Comparison of ENCODE assay signal across 17 cellular contexts in genomic region chr1:164101802-164102201, GRCh38.
DNase-seq lines count a peak whose midpoint lies in the region; ATAC-seq and TF ChIP-seq lines count a peak whose summit lies in the region.
"Had no signal": no experiment of that assay in that cellular context is flagged by ENCODE, and none has a peak within 500 bp of the region (broad histone marks: within the 10 kb centered on the region; RNA-seq: fewer than 3 reads in every experiment).

No MANE protein-coding gene starts in this region.

- H3K23ac ChIP-seq in mesenchymal stem cell (ENCODE audit: low read length in 2 of 2): no peak overlapping the region

- no peak for TF ChIP-seq POLR2A in esophagus muscularis mucosa (IDR thresholded peaks at IDR 0.05; ENCODE audit: low read depth)

- H3K9me3 ChIP-seq in esophagus muscularis mucosa (peaks cover 0 to 5% (median 2%) of the 10 kb centered on the region in 4 donors), mesenchymal stem cell (ENCODE audit: control insufficient read depth, low read length) (no peaks in the 10 kb centered on the region), aorta (ENCODE audit: control insufficient read depth, low read length) (peaks cover 2% of the 10 kb centered on the region)
- no peaks in the 10 kb centered on the region for H3K9me3 ChIP-seq in CD8-positive, alpha-beta T cell (ENCODE audit: low read length)
- H3K9me3 ChIP-seq: Caco-2 had no signal

- no peaks in the 10 kb centered on the region for H3K36me3 Mint-ChIP-seq in CD8-positive, alpha-beta T cell
- H3K36me3 Mint-ChIP-seq: CD4-positive, alpha-beta memory T cell had no signal

- H3K4me1 Mint-ChIP-seq in CD8-positive, alpha-beta T cell (ENCODE audit: low read depth): no peaks in the 10 kb centered on the region
- H3K4me1 Mint-ChIP-seq: CD4-positive, alpha-beta memory T cell; H9 had no signal

- H3K27ac Mint-ChIP-seq in CD8-positive, alpha-beta T cell: no peak overlapping the region
- H3K27ac Mint-ChIP-seq: CD4-positive, alpha-beta memory T cell; H9 had no signal

- peak overlapping the region; percentile 11 for H4K91ac ChIP-seq in mesenchymal stem cell (ENCODE audit: low read length)

- no peak overlapping the region for H3K4me3 Mint-ChIP-seq in CD8-positive, alpha-beta T cell
- H3K4me3 Mint-ChIP-seq: CD4-positive, alpha-beta memory T cell; H9 had no signal

- intact Hi-C loops in esophagus muscularis mucosa (cut with DNase I) (no loop called here), aorta (cut with DNase I) (no loop called here)
- intact Hi-C loops in CD8-positive, alpha-beta T cell (cut with DNase I, micrococcal nuclease): no loop called here

- no peak for TF ChIP-seq EP300 in esophagus muscularis mucosa (IDR thresholded peaks at IDR 0.05)

- no peak overlapping the region for H2BK5ac ChIP-seq in mesenchymal stem cell (ENCODE audit: low read depth, low read length, poor library complexity, severe bottlenecking)

- H3K79me1 ChIP-seq in mesenchymal stem cell (replicated peaks; ENCODE audit: low read length, poor library complexity, severe bottlenecking): no peaks in the 10 kb centered on the region

- H2BK15ac ChIP-seq in mesenchymal stem cell (ENCODE audit: low read depth, poor library complexity, severe bottlenecking): no peak overlapping the region

- no peak overlapping the region for H3K9ac ChIP-seq in mesenchymal stem cell (ENCODE audit: low read length)
- H3K9ac ChIP-seq: GM23248 had no signal

- H3K18ac ChIP-seq in mesenchymal stem cell (ENCODE audit: low read depth in 1 of 2, low read length in 2 of 2): no peak overlapping the region

- H3K4me2 ChIP-seq in mesenchymal stem cell (ENCODE audit: low read length, poor library complexity, severe bottlenecking): no peak overlapping the region

- DNase-seq in NCI-H69 (lab: John Stamatoyannopoulos, UW) (peak; percentile 10), esophagus muscularis mucosa (ENCODE audit: extremely low spot score) (peak; percentile 74), mesenchymal stem cell (no peak), aorta (peak in 1 of 2 donors; percentile 62), GM03348 (ENCODE audit: low spot score) (no peak), activated gamma-delta T cell treated with Interleukin-2 at 50 U/mL for 16 hours (no peak), EL (no peak)
- no peak for DNase-seq in CD8-positive, alpha-beta T cell
- DNase-seq: C1 segment of cervical spinal cord; CD4-positive, alpha-beta memory T cell; DMS 273 treated with DMSO at 0.1 percent for 48 hours; DMS79; GM23248; H9 had no signal

- H2BK120ac ChIP-seq in mesenchymal stem cell (ENCODE audit: low read depth, low read length): no peak overlapping the region

- no peaks in the 10 kb centered on the region for H3K27me3 Mint-ChIP-seq in CD8-positive, alpha-beta T cell (ENCODE audit: low read depth)
- H3K27me3 Mint-ChIP-seq: CD4-positive, alpha-beta memory T cell had no signal

- POLR2A ChIA-PET in CD8-positive, alpha-beta T cell (lab: Charles Lee): no interaction called here

- H3K9me3 Mint-ChIP-seq in CD8-positive, alpha-beta T cell: peaks cover 13% of the 10 kb centered on the region

- H3K27me3 ChIP-seq in esophagus muscularis mucosa (no peaks in the 10 kb centered on the region), mesenchymal stem cell (ENCODE audit: control insufficient read depth in 1 of 2, insufficient read depth in 1 of 2, low read length in 2 of 2) (no peaks in the 10 kb centered on the region), aorta (ENCODE audit: control insufficient read depth in 1 of 2, insufficient read depth in 2 of 2, low read length in 1 of 2) (no peaks in the 10 kb centered on the region)
- no peaks in the 10 kb centered on the region for H3K27me3 ChIP-seq in CD8-positive, alpha-beta T cell (ENCODE audit: insufficient read depth, low read length)

- TF ChIP-seq CTCF in esophagus muscularis mucosa (IDR thresholded peaks at IDR 0.05): no peak
- TF ChIP-seq CTCF in CD8-positive, alpha-beta T cell (IDR thresholded peaks at IDR 0.05): no peak

- H3K27ac ChIP-seq in esophagus muscularis mucosa (replicated peaks in 1 of 4): no peak overlapping the region
- H3K27ac ChIP-seq in mesenchymal stem cell (ENCODE audit: low read length, poor library complexity, severe bottlenecking): no peak overlapping the region
- no peak overlapping the region for H3K27ac ChIP-seq in aorta (ENCODE audit: low read depth in 1 of 2, low read length in 2 of 2)
- no peak overlapping the region for H3K27ac ChIP-seq in CD8-positive, alpha-beta T cell (ENCODE audit: low read depth, low read length)
- H3K27ac ChIP-seq: GM23248 had no signal

- ATAC-seq in aorta (ENCODE audit: low FRiP score): peak; percentile 22
- ATAC-seq in CD8-positive, alpha-beta T cell: no peak
- ATAC-seq: GM12878, HCT116 had no signal

- H3K4me1 ChIP-seq in esophagus muscularis mucosa (no peaks in the 10 kb centered on the region), mesenchymal stem cell (ENCODE audit: control insufficient read depth, insufficient read depth, low read depth, low read length) (no peaks in the 10 kb centered on the region), aorta (ENCODE audit: control insufficient read depth in 1 of 2, insufficient read depth in 2 of 2, low read length in 2 of 2) (no peaks in the 10 kb centered on the region)
- no peaks in the 10 kb centered on the region for H3K4me1 ChIP-seq in CD8-positive, alpha-beta T cell (ENCODE audit: insufficient read depth, low read length)
- H3K4me1 ChIP-seq: Caco-2 had no signal

- H3K36me3 ChIP-seq in esophagus muscularis mucosa (no peaks in the 10 kb centered on the region), mesenchymal stem cell (ENCODE audit: control insufficient read depth in 1 of 2, insufficient read depth in 2 of 2, low read depth in 1 of 2, low read length in 2 of 2) (no peaks in the 10 kb centered on the region), aorta (ENCODE audit: control insufficient read depth in 1 of 2, insufficient read depth in 2 of 2, low read length in 1 of 2) (no peaks in the 10 kb centered on the region)
- no peaks in the 10 kb centered on the region for H3K36me3 ChIP-seq in CD8-positive, alpha-beta T cell (ENCODE audit: insufficient read depth, low read length)

- H2AK5ac ChIP-seq in mesenchymal stem cell (ENCODE audit: low read length, severe bottlenecking): no peak overlapping the region

- H2AFZ ChIP-seq in mesenchymal stem cell (ENCODE audit: low read depth, low read length): no peak overlapping the region
- H2AFZ ChIP-seq: GM23248 had no signal

- peak overlapping the region in 1 of 2 experiments; percentile 77 for H3K14ac ChIP-seq in mesenchymal stem cell (ENCODE audit: low read length in 2 of 2)

- WGBS in esophagus muscularis mucosa: 100% methylated on average over 2 of the region's 2 CpGs
- 82% methylated on average over 2 of the region's 2 CpGs for WGBS in mesenchymal stem cell
- WGBS in aorta, 2 donors: 93 to 94% methylated on average over 2 of the region's 2 CpGs

- H3K4me3 ChIP-seq in esophagus muscularis mucosa: no peak overlapping the region
- no peak overlapping the region for H3K4me3 ChIP-seq in mesenchymal stem cell (ENCODE audit: insufficient read depth in 1 of 2, low read depth in 1 of 2, low read length in 2 of 2)
- no peak overlapping the region for H3K4me3 ChIP-seq in aorta (ENCODE audit: low read length in 2 of 2)
- no peak overlapping the region for H3K4me3 ChIP-seq in CD8-positive, alpha-beta T cell (ENCODE audit: low read depth, low read length)
- H3K4me3 ChIP-seq: GM12878, GM23248 had no signal

- no peak overlapping the region for H2BK12ac ChIP-seq in mesenchymal stem cell (ENCODE audit: low read length in 2 of 2)

- CTCF ChIA-PET in CD8-positive, alpha-beta T cell (lab: Charles Lee): no interaction called here

- no peak overlapping the region for H3K4ac ChIP-seq in mesenchymal stem cell (ENCODE audit: low read depth in 1 of 2, low read length in 2 of 2)

- H4K8ac ChIP-seq in mesenchymal stem cell (ENCODE audit: low read length): no peak overlapping the region

Comparison
In these comparisons a context has a peak if more than half of its experiments do, and no peak if none do; other contexts are left out.
1. DNase-seq: peak in NCI-H69 (single experiment) and esophagus muscularis mucosa (single experiment); none in mesenchymal stem cell (single experiment), GM03348 (single experiment), activated gamma-delta T cell treated with Interleukin-2 at 50 U/mL for 16 hours (single experiment), CD8-positive, alpha-beta T cell (0 of 7) and EL (single experiment).